In the genomic region with DNA sequence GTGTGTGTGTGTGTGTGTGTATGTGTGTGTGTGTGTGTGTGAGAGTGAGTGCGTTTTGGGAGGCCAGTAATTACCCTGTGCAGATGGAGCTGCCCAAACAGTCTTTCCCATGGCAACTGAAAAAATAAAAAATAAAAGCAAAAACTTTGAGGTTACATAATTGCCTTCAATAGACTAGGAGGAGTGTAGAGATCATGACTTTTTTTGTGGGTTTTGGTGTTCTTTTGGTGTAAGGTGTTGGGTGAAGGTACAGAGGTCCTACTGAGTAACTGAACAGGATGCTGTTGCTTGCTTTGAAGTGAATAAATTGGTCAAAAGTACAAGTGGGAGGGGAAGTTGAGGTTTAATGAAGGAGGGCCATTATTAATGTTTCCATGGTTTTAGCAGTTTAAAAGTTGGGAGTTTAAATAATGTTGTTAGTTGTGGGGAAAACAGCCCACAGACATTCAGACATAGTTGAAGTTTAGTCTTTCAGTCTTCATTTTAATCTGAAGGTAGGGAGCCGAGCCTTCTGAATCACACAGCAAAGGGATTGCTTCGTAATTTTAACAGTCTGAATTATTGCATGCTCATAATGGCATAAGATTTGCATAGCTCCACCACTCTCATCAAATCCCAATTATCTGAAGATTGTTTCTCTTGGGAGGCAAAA, we compare ENCODE assay signal across 18 cellular contexts.
DNase-seq lines count a peak whose midpoint lies in the region; ATAC-seq and TF ChIP-seq lines count a peak whose summit lies in the region.
"Had no signal": no experiment of that assay in that cellular context is flagged by ENCODE, and none has a peak within 500 bp of the region (broad histone marks: within the 10 kb centered on the region; RNA-seq: fewer than 3 reads in every experiment).

No MANE protein-coding gene starts in this region.

- H4K20me1 ChIP-seq in Loucy (ENCODE audit: insufficient read depth, low read length, poor library complexity, severe bottlenecking), result no peaks in the 10 kb centered on the region

- CTCF ChIA-PET in activated CD4-positive, alpha-beta T cell treated with anti-CD3 and anti-CD28 coated beads for 36 hours (lab: Charles Lee), result no interaction called here
- CTCF ChIA-PET in Calu3 (lab: Charles Lee), result no interaction called here

- H3K4me1 ChIP-seq in Loucy (ENCODE audit: insufficient read depth, low read length, poor library complexity, severe bottlenecking), result peaks cover 45% of the 10 kb centered on the region
- H3K4me1 ChIP-seq: SJCRH30 had no signal

- no peaks in the 10 kb centered on the region for H3K9me2 ChIP-seq in Loucy (replicated peaks; ENCODE audit: low read depth, low read length)

- no TSS peak for BruUV-seq in Calu3 (replicated peaks; lab: Mats Ljungman, UMichigan)

- peak overlapping the region; percentile 77 for H3K4me2 ChIP-seq in Loucy (ENCODE audit: low read depth, low read length, poor library complexity, severe bottlenecking)

- no peaks in the 10 kb centered on the region for H3K36me3 Mint-ChIP-seq in activated CD4-positive, alpha-beta T cell treated with anti-CD3 and anti-CD28 coated beads for 36 hours (ENCODE audit: low read depth)
- H3K36me3 Mint-ChIP-seq in Calu3 (ENCODE audit: insufficient read depth, unreplicated experiment) (peaks cover 5% of the 10 kb centered on the region), immature natural killer cell (no peaks in the 10 kb centered on the region)

- H3K27ac Mint-ChIP-seq in activated CD4-positive, alpha-beta T cell treated with anti-CD3 and anti-CD28 coated beads for 36 hours, result no peak overlapping the region
- H3K27ac Mint-ChIP-seq in Calu3 (ENCODE audit: unreplicated experiment), result peak overlapping the region; percentile 13
- no peak overlapping the region for H3K27ac Mint-ChIP-seq in immature natural killer cell

- H3K27me3 Mint-ChIP-seq in activated CD4-positive, alpha-beta T cell treated with anti-CD3 and anti-CD28 coated beads for 36 hours, result no peaks in the 10 kb centered on the region
- H3K27me3 Mint-ChIP-seq in Calu3 (ENCODE audit: unreplicated experiment) (no peaks in the 10 kb centered on the region), immature natural killer cell (ENCODE audit: low read depth in 3 of 3) (peaks cover 0 to 2% (median 2%) of the 10 kb centered on the region in 3 donors)

- peak overlapping the region; percentile 48 for H3K4me3 ChIP-seq in Loucy (ENCODE audit: low read length, poor library complexity, severe bottlenecking)
- H3K4me3 ChIP-seq: SJCRH30 had no signal

- intact Hi-C loops in activated CD4-positive, alpha-beta T cell treated with anti-CD3 and anti-CD28 coated beads for 36 hours (cut with DNase I, micrococcal nuclease), result no loop called here
- intact Hi-C loops in Calu3 (cut with micrococcal nuclease; ENCODE audit: unreplicated experiment), result no loop called here

- peaks cover 74% of the 10 kb centered on the region for H3K79me2 ChIP-seq in Loucy (ENCODE audit: insufficient read depth, low read length)

- TF ChIP-seq CTCF in Calu3 (IDR thresholded peaks at IDR 0.05; ENCODE audit: unreplicated experiment), result no peak
- no peak for TF ChIP-seq CTCF in Loucy (conservative IDR thresholded peaks at IDR 0.05; ENCODE audit: low read length)

- H3K9me3 Mint-ChIP-seq in activated CD4-positive, alpha-beta T cell treated with anti-CD3 and anti-CD28 coated beads for 36 hours (ENCODE audit: low read depth), result no peaks in the 10 kb centered on the region
- H3K9me3 Mint-ChIP-seq in Calu3 (ENCODE audit: low read depth, unreplicated experiment) (no peaks in the 10 kb centered on the region), immature natural killer cell (peaks cover 0 to 7% (median 3%) of the 10 kb centered on the region in 6 donors)

- peaks cover 9% of the 10 kb centered on the region for H3F3A ChIP-seq in Loucy (ENCODE audit: low read depth)

- POLR2A ChIA-PET in activated CD4-positive, alpha-beta T cell treated with anti-CD3 and anti-CD28 coated beads for 36 hours (lab: Charles Lee), result no interaction called here

- H3K36me3 ChIP-seq in Loucy (ENCODE audit: insufficient read depth, low read length), result peaks cover 42% of the 10 kb centered on the region
- H3K36me3 ChIP-seq: SJCRH30 had no signal

- no peaks in the 10 kb centered on the region for H3K27me3 ChIP-seq in Loucy (ENCODE audit: insufficient read depth, low read length, poor library complexity, severe bottlenecking)
- H3K27me3 ChIP-seq: SJCRH30 had no signal

- no peak for DNase-seq in activated CD4-positive, alpha-beta T cell treated with anti-CD3 and anti-CD28 coated beads for 36 hours
- no peak for DNase-seq in activated CD4-positive, alpha-beta T cell treated with anti-CD3 and anti-CD28 coated beads, Interleukin-2, amount 50 U/mL, for 4 hours
- DNase-seq in Calu3 (no peak), immature natural killer cell (peak; percentile 29 to 43 (median 31)), T-helper 1 cell (no peak), EL (no peak)
- DNase-seq: C1 segment of cervical spinal cord; Karpas-422; MV-4-11; NCI-H1417 treated with DMSO at 0.1 percent for 48 hours; NCI-H2029 treated with DMSO at 0.1 percent for 48 hours; NCI-H510A; NK-92 treated with Interleukin-12 subunit alpha and Interleukin-12 subunit beta, amount 100 ng/mL, for 24 hours; OCI-M1; SJCRH30 had no signal

- no peak overlapping the region for H2AFZ ChIP-seq in Loucy (ENCODE audit: low read length)

- peak overlapping the region; percentile 66 for H3K9ac ChIP-seq in Loucy (ENCODE audit: low read depth, low read length, poor library complexity, severe bottlenecking)

- H3K4me3 Mint-ChIP-seq in activated CD4-positive, alpha-beta T cell treated with anti-CD3 and anti-CD28 coated beads for 36 hours, result no peak overlapping the region
- no peak overlapping the region for H3K4me3 Mint-ChIP-seq in Calu3 (ENCODE audit: low read depth, unreplicated experiment)
- no peak overlapping the region for H3K4me3 Mint-ChIP-seq in immature natural killer cell

- ATAC-seq in activated CD4-positive, alpha-beta T cell treated with anti-CD3 and anti-CD28 coated beads for 36 hours, result peak; percentile 42
- no peak for ATAC-seq in HG03097 (IDR thresholded peaks at IDR 0.05; ENCODE audit: low FRiP score, unreplicated experiment)
- ATAC-seq: HepG2 had no signal

- H3K4me1 Mint-ChIP-seq in activated CD4-positive, alpha-beta T cell treated with anti-CD3 and anti-CD28 coated beads for 36 hours, result peaks cover 8% of the 10 kb centered on the region
- H3K4me1 Mint-ChIP-seq in Calu3 (ENCODE audit: low read depth, unreplicated experiment), result peaks cover 21% of the 10 kb centered on the region
- no peaks in the 10 kb centered on the region for H3K4me1 Mint-ChIP-seq in immature natural killer cell

- peaks cover 4% of the 10 kb centered on the region for H3K9me3 ChIP-seq in Loucy (ENCODE audit: insufficient read depth, low read depth, low read length)

Comparison
In these comparisons a context has a peak if more than half of its experiments do, and no peak if none do; other contexts are left out.
1. DNase-seq: peak in immature natural killer cell (3 of 3); none in activated CD4-positive, alpha-beta T cell treated with anti-CD3 and anti-CD28 coated beads for 36 hours (single experiment), activated CD4-positive, alpha-beta T cell treated with anti-CD3 and anti-CD28 coated beads, Interleukin-2, amount 50 U/mL, for 4 hours (0 of 2), Calu3 (single experiment), T-helper 1 cell (0 of 5) and EL (single experiment).